ENCODE assay signal across 1 cellular context in the genomic region with DNA sequence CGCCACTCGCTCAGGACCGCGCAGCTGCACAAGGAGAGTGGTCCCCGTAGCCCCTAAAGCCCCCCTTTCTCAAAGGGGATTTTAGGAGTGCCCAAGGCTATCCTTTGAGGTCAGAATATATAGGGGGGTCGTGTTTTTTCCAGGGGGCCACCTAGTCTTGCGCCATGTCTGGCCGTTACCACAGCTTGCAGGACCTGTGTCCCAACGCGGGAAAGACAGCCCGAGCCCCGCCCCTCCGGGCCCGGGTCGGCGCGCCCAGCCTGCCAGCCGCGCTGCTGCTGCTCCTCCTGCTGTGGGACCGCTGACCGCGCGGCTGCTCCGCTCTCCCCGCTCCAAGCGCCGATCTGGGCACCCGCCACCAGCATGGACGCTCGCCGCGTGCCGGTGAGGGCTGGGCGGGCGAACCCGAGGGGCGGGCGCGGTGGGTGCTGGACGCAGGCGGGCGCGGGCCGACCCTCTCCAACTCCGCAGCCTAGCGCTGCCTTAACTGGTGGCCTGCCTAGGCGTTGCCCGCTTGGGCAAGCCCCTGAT.
A peak's percentile ranks its signal among the peaks of the same experiment; 100 is the strongest.
TF ChIP-seq lines count a peak whose summit lies in the region.

A gene (plus strand): TSS at position 272 of the 531 bp plus-strand sequence. CDS start 92 bp downstream, at position 364.

TF ChIP-seq in HepG2, 621 proteins besides CTCF, POLR2A, EP300 and RAD21 (continued from another document and continues in another):
- TF ChIP-seq DPF2 (CRISPR knock-in tag; IDR thresholded peaks at IDR 0.05; ENCODE audit: borderline replicate concordance, low read depth), result no peak
- peak; percentile 88 for TF ChIP-seq MTF1 (CRISPR knock-in tag; IDR thresholded peaks at IDR 0.05)
- peak; percentile 83; the same call in 1 of the 2 replicates for TF ChIP-seq ZNF501 (CRISPR knock-in tag; IDR thresholded peaks at IDR 0.05)
- TF ChIP-seq ZSCAN21 (CRISPR knock-in tag; IDR thresholded peaks at IDR 0.05; ENCODE audit: borderline replicate concordance), result peak; percentile 88; the same call in 1 of the 2 replicates
- TF ChIP-seq HMGA1 (CRISPR knock-in tag; conservative IDR thresholded peaks at IDR 0.05), result no peak
- TF ChIP-seq MTA1 (CRISPR knock-in tag; IDR thresholded peaks at IDR 0.05; ENCODE audit: borderline replicate concordance), result peak; percentile 90; the same call in 1 of the 2 replicates
- peak; percentile 73 for TF ChIP-seq FOXJ3 (CRISPR knock-in tag; IDR thresholded peaks at IDR 0.05; ENCODE audit: borderline replicate concordance)
- TF ChIP-seq, protein P1, sequence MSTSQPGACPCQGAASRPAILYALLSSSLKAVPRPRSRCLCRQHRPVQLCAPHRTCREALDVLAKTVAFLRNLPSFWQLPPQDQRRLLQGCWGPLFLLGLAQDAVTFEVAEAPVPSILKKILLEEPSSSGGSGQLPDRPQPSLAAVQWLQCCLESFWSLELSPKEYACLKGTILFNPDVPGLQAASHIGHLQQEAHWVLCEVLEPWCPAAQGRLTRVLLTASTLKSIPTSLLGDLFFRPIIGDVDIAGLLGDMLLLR (CRISPR knock-in tag; IDR thresholded peaks at IDR 0.05), result peak; percentile 93
- TF ChIP-seq, protein P2, sequence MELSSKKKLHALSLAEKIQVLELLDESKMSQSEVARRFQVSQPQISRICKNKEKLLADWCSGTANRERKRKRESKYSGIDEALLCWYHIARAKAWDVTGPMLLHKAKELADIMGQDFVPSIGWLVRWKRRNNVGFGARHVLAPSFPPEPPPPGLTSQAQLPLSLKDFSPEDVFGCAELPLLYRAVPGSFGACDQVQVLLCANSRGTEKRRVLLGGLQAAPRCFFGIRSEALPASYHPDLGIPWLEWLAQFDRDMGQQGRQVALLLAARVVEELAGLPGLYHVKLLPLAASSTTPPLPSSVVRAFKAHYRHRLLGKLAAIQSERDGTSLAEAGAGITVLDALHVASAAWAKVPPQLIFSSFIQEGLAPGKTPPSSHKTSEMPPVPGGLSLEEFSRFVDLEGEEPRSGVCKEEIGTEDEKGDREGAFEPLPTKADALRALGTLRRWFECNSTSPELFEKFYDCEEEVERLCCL (CRISPR knock-in tag; IDR thresholded peaks at IDR 0.05; ENCODE audit: borderline replicate concordance), result peak; percentile 88
- TF ChIP-seq GTF3A (CRISPR knock-in tag; conservative IDR thresholded peaks at IDR 0.05), result no peak
- TF ChIP-seq RBM22 (optimal IDR thresholded peaks at IDR 0.05; ENCODE audit: low read length), result no peak
- peak; percentile 97 for TF ChIP-seq ZNF546 (CRISPR knock-in tag; conservative IDR thresholded peaks at IDR 0.05)
- peak; percentile 99 for TF ChIP-seq ZSCAN12 (CRISPR knock-in tag; IDR thresholded peaks at IDR 0.05)
- no peak; the same call in 1 of the 2 replicates for TF ChIP-seq ZNF3 (CRISPR knock-in tag; IDR thresholded peaks at IDR 0.05)
- peak; percentile 73 for TF ChIP-seq NCOA2 (CRISPR knock-in tag; IDR thresholded peaks at IDR 0.05)
- TF ChIP-seq, protein P3, sequence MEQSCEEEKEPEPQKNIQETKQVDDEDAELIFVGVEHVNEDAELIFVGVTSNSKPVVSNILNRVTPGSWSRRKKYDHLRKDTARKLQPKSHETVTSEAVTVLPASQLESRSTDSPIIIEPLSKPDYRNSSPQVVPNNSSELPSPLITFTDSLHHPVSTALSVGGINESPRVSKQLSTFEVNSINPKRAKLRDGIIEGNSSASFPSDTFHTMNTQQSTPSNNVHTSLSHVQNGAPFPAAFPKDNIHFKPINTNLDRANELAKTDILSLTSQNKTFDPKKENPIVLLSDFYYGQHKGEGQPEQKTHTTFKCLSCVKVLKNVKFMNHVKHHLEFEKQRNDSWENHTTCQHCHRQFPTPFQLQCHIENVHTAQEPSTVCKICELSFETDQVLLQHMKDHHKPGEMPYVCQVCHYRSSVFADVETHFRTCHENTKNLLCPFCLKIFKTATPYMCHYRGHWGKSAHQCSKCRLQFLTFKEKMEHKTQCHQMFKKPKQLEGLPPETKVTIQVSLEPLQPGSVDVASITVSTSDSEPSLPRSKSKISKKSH (CRISPR knock-in tag; IDR thresholded peaks at IDR 0.05; ENCODE audit: borderline replicate concordance), result peak; percentile 87
- TF ChIP-seq ZSCAN22 (CRISPR knock-in tag; IDR thresholded peaks at IDR 0.05), result peak; percentile 78
- peak; percentile 17; the same call in 1 of the 2 replicates for TF ChIP-seq PAX8 (CRISPR knock-in tag; IDR thresholded peaks at IDR 0.05; ENCODE audit: borderline replicate concordance)
- TF ChIP-seq, protein P4, sequence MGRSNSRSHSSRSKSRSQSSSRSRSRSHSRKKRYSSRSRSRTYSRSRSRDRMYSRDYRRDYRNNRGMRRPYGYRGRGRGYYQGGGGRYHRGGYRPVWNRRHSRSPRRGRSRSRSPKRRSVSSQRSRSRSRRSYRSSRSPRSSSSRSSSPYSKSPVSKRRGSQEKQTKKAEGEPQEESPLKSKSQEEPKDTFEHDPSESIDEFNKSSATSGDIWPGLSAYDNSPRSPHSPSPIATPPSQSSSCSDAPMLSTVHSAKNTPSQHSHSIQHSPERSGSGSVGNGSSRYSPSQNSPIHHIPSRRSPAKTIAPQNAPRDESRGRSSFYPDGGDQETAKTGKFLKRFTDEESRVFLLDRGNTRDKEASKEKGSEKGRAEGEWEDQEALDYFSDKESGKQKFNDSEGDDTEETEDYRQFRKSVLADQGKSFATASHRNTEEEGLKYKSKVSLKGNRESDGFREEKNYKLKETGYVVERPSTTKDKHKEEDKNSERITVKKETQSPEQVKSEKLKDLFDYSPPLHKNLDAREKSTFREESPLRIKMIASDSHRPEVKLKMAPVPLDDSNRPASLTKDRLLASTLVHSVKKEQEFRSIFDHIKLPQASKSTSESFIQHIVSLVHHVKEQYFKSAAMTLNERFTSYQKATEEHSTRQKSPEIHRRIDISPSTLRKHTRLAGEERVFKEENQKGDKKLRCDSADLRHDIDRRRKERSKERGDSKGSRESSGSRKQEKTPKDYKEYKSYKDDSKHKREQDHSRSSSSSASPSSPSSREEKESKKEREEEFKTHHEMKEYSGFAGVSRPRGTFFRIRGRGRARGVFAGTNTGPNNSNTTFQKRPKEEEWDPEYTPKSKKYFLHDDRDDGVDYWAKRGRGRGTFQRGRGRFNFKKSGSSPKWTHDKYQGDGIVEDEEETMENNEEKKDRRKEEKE (IDR thresholded peaks at IDR 0.05), result no peak
- TF ChIP-seq NR1H2 (CRISPR knock-in tag; IDR thresholded peaks at IDR 0.05; ENCODE audit: borderline replicate concordance, low read depth), result peak; percentile 93
- TF ChIP-seq, protein P5, sequence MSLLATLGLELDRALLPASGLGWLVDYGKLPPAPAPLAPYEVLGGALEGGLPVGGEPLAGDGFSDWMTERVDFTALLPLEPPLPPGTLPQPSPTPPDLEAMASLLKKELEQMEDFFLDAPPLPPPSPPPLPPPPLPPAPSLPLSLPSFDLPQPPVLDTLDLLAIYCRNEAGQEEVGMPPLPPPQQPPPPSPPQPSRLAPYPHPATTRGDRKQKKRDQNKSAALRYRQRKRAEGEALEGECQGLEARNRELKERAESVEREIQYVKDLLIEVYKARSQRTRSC (CRISPR knock-in tag; IDR thresholded peaks at IDR 0.05; ENCODE audit: low read depth), result peak; percentile 74
- peak; percentile 96 for TF ChIP-seq HES4 (CRISPR knock-in tag; IDR thresholded peaks at IDR 0.05; ENCODE audit: borderline replicate concordance)
- 0 out of 2 replicates have a peak, but pooled peaks have one; percentile 19 for TF ChIP-seq RARA (CRISPR knock-in tag; IDR thresholded peaks at IDR 0.05)
- no peak for TF ChIP-seq ZNF432 (CRISPR knock-in tag; IDR thresholded peaks at IDR 0.05; ENCODE audit: borderline replicate concordance)
- TF ChIP-seq, protein P6, sequence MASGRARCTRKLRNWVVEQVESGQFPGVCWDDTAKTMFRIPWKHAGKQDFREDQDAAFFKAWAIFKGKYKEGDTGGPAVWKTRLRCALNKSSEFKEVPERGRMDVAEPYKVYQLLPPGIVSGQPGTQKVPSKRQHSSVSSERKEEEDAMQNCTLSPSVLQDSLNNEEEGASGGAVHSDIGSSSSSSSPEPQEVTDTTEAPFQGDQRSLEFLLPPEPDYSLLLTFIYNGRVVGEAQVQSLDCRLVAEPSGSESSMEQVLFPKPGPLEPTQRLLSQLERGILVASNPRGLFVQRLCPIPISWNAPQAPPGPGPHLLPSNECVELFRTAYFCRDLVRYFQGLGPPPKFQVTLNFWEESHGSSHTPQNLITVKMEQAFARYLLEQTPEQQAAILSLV (CRISPR knock-in tag; IDR thresholded peaks at IDR 0.05; ENCODE audit: borderline replicate concordance), result peak; percentile 95
- TF ChIP-seq MLLT10 (CRISPR knock-in tag; IDR thresholded peaks at IDR 0.05), result no peak
- TF ChIP-seq JUND (CRISPR knock-in tag; IDR thresholded peaks at IDR 0.05), result peak; percentile 53; the same call in 1 of the 2 replicates
- TF ChIP-seq ZNF781 (CRISPR knock-in tag; IDR thresholded peaks at IDR 0.05; ENCODE audit: borderline replicate concordance, not compliant biosample characterization), result peak; percentile 99
- 0 out of 2 replicates have a peak, but pooled peaks have one; percentile 68 for TF ChIP-seq ZMAT3 (CRISPR knock-in tag; conservative IDR thresholded peaks at IDR 0.05)
- TF ChIP-seq PHB2 (IDR thresholded peaks at IDR 0.05; ENCODE audit: partially characterized antibody), result no peak
- TF ChIP-seq, protein P7, sequence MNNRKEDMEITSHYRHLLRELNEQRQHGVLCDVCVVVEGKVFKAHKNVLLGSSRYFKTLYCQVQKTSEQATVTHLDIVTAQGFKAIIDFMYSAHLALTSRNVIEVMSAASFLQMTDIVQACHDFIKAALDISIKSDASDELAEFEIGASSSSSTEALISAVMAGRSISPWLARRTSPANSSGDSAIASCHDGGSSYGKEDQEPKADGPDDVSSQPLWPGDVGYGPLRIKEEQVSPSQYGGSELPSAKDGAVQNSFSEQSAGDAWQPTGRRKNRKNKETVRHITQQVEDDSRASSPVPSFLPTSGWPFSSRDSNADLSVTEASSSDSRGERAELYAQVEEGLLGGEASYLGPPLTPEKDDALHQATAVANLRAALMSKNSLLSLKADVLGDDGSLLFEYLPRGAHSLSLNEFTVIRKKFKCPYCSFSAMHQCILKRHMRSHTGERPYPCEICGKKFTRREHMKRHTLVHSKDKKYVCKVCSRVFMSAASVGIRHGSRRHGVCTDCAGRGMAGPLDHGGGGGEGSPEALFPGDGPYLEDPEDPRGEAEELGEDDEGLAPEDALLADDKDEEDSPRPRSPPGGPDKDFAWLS (CRISPR knock-in tag; IDR thresholded peaks at IDR 0.05; ENCODE audit: borderline replicate concordance), result no peak
- TF ChIP-seq, protein P8, sequence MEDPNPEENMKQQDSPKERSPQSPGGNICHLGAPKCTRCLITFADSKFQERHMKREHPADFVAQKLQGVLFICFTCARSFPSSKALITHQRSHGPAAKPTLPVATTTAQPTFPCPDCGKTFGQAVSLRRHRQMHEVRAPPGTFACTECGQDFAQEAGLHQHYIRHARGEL (CRISPR knock-in tag; IDR thresholded peaks at IDR 0.05), result no peak
- TF ChIP-seq, protein P9, sequence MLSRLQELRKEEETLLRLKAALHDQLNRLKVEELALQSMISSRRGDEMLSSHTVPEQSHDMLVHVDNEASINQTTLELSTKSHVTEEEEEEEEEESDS (CRISPR knock-in tag; IDR thresholded peaks at IDR 0.05; ENCODE audit: borderline replicate concordance), result peak; percentile 95
- TF ChIP-seq SNAPC2 (CRISPR knock-in tag; IDR thresholded peaks at IDR 0.05), result peak; percentile 97
- peak; percentile 50 for TF ChIP-seq THAP11 (CRISPR knock-in tag; IDR thresholded peaks at IDR 0.05)
- TF ChIP-seq ZNF557 (CRISPR knock-in tag; IDR thresholded peaks at IDR 0.05), result peak; percentile 98
- TF ChIP-seq TAF15 (IDR thresholded peaks at IDR 0.05; ENCODE audit: low read depth, low read length, poor library complexity, severe bottlenecking), result no peak
- TF ChIP-seq, protein P10, sequence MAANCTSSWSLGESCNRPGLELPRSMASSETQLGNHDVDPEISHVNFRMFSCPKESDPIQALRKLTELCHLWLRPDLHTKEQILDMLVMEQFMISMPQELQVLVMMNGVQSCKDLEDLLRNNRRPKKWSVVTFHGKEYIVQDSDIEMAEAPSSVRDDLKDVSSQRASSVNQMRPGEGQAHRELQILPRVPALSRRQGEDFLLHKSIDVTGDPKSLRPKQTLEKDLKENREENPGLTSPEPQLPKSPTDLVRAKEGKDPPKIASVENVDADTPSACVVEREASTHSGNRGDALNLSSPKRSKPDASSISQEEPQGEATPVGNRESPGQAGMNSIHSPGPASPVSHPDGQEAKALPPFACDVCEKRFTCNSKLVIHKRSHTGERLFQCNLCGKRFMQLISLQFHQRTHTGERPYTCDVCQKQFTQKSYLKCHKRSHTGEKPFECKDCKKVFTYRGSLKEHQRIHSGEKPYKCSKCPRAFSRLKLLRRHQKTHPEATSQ (CRISPR knock-in tag; IDR thresholded peaks at IDR 0.05; ENCODE audit: borderline replicate concordance), result peak; percentile 98; the same call in 1 of the 2 replicates
- TF ChIP-seq ZSCAN29 (CRISPR knock-in tag; conservative IDR thresholded peaks at IDR 0.05), result peak; percentile 82
- TF ChIP-seq, protein P11, sequence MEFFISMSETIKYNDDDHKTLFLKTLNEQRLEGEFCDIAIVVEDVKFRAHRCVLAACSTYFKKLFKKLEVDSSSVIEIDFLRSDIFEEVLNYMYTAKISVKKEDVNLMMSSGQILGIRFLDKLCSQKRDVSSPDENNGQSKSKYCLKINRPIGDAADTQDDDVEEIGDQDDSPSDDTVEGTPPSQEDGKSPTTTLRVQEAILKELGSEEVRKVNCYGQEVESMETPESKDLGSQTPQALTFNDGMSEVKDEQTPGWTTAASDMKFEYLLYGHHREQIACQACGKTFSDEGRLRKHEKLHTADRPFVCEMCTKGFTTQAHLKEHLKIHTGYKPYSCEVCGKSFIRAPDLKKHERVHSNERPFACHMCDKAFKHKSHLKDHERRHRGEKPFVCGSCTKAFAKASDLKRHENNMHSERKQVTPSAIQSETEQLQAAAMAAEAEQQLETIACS (CRISPR knock-in tag; IDR thresholded peaks at IDR 0.05), result peak; percentile 64
- TF ChIP-seq FOXO1 (CRISPR knock-in tag; IDR thresholded peaks at IDR 0.05), result no peak
- peak; percentile 90 for TF ChIP-seq ZNF564 (CRISPR knock-in tag; IDR thresholded peaks at IDR 0.05)
- TF ChIP-seq SUZ12 (IDR thresholded peaks at IDR 0.05; ENCODE audit: low read depth, low read length), result no peak
- TF ChIP-seq, protein P12, sequence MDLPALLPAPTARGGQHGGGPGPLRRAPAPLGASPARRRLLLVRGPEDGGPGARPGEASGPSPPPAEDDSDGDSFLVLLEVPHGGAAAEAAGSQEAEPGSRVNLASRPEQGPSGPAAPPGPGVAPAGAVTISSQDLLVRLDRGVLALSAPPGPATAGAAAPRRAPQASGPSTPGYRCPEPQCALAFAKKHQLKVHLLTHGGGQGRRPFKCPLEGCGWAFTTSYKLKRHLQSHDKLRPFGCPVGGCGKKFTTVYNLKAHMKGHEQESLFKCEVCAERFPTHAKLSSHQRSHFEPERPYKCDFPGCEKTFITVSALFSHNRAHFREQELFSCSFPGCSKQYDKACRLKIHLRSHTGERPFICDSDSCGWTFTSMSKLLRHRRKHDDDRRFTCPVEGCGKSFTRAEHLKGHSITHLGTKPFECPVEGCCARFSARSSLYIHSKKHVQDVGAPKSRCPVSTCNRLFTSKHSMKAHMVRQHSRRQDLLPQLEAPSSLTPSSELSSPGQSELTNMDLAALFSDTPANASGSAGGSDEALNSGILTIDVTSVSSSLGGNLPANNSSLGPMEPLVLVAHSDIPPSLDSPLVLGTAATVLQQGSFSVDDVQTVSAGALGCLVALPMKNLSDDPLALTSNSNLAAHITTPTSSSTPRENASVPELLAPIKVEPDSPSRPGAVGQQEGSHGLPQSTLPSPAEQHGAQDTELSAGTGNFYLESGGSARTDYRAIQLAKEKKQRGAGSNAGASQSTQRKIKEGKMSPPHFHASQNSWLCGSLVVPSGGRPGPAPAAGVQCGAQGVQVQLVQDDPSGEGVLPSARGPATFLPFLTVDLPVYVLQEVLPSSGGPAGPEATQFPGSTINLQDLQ (CRISPR knock-in tag; IDR thresholded peaks at IDR 0.05), result peak; percentile 97
- no peak for TF ChIP-seq ZNF260 (CRISPR knock-in tag; IDR thresholded peaks at IDR 0.05; ENCODE audit: borderline replicate concordance, low read depth)
